Comparison of ENCODE assay signal across 1 cellular context in genomic region chr17:35448899-35449227, GRCh38.
TF ChIP-seq lines count a peak whose summit lies in the region.

No MANE protein-coding gene starts in this region.

TF ChIP-seq in GM23338, 12 proteins besides CTCF, POLR2A, EP300 and RAD21 (continued from another document):
- no peak for TF ChIP-seq REST (IDR thresholded peaks at IDR 0.05; ENCODE audit: unreplicated experiment)
